In the genomic region with DNA sequence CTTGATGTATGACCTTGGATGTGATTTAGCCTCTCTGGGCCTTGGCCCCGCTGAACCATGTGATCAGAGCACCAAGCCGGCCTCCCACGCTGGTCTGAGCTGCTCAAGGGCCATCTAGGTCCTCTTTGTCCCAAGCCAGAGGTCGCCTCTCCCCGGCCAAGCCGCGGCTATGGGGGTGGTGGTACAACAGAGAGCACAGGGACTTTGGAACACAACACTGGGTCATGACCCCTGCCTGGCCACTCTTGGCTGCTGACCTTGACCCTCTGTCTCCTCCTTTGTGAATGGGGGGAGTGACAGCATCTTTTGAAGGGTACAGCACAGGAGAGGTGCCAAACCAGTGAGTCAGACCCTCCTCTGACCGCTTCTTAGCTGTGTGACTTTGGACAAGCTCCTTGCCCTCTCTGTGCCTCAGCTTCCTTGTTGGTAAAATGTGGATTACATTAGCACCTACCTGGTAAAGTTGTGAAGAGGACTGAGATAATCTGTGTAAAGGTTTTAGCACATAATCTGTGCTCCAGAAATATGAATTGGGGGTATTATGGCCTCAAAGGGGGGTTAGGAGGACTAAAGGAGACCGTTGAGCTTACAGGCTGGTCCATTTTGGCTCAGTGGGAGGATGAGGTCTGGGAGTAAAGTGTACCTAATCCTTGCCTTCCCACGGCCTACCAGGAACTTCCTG, we compare ENCODE assay signal across 18 cellular contexts. TPM values are rescaled to one million over a fixed set of nuclear protein-coding genes. Genes with fewer than 3 reads are reported as not detected.
DNase-seq lines count a peak whose midpoint lies in the region; ATAC-seq, FAIRE-seq and TF ChIP-seq lines count a peak whose summit lies in the region.
"Had no signal": no experiment of that assay in that cellular context is flagged by ENCODE, and none has a peak within 500 bp of the region (broad histone marks: within the 10 kb centered on the region; RNA-seq: fewer than 3 reads in every experiment).

No MANE protein-coding gene starts in this region.

- H3K9me3 Mint-ChIP-seq in activated CD8-positive, alpha-beta memory T cell treated with anti-CD3 and anti-CD28 coated beads, Interleukin-2, amount 10 ng/mL, durations not matched to agents 7 days and 5 days (ENCODE audit: low read depth), result no peaks in the 10 kb centered on the region
- no peaks in the 10 kb centered on the region for H3K9me3 Mint-ChIP-seq in T-cell
- H3K9me3 Mint-ChIP-seq in stimulated activated effector memory CD8-positive, alpha-beta T cell treated with anti-CD3 and anti-CD28 coated beads, Interleukin-12 subunit alpha, Interleukin-12 subunit beta, amount 100 ng/mL, for 72 hours, result no peaks in the 10 kb centered on the region
- H3K9me3 Mint-ChIP-seq: CD14-positive monocyte, nephron progenitor cell had no signal

- H3K9me3 ChIP-seq in H1 (ENCODE audit: insufficient read depth in 2 of 2, low read depth in 1 of 2, low read length in 1 of 2), result no peaks in the 10 kb centered on the region
- H3K9me3 ChIP-seq: colonic mucosa, transverse colon had no signal

- H3K79me1 ChIP-seq in H1 (ENCODE audit: low read depth, low read length), result no peaks in the 10 kb centered on the region; the same call in 1 of the 2 replicates

- no peak for TF ChIP-seq CTCF in H1 (IDR thresholded peaks at IDR 0.05; ENCODE audit: control extremely low read depth in 1 of 3, insufficient read depth in 1 of 3, low read depth in 1 of 3, low read length in 3 of 3)

- no peak overlapping the region for H4K8ac ChIP-seq in H1 (ENCODE audit: extremely low read depth, insufficient read depth, low read length)

- no peak overlapping the region for H3K4me3 ChIP-seq in H1 (ENCODE audit: extremely low read depth in 1 of 4, insufficient read depth in 2 of 4, low read depth in 3 of 4, low read length in 4 of 4)
- H3K4me3 ChIP-seq: colonic mucosa, transverse colon had no signal

- 94% methylated on average over 10 of the region's 10 CpGs; no CpG with 5 or more reads in 1 of the 2 experiments for WGBS in H1 (ENCODE audit: extremely low coverage in 1 of 2, insufficient coverage in 1 of 2, insufficient read length in 1 of 2, insufficient replicate concordance in 2 of 2, low coverage in 1 of 2, low lambda C conversion rate in 2 of 2, missing lambda C conversion rate in 1 of 2), 2 experiments

- no peak for ATAC-seq in activated CD8-positive, alpha-beta memory T cell treated with anti-CD3 and anti-CD28 coated beads, Interleukin-2, amount 10 ng/mL, durations not matched to agents 7 days and 5 days
- ATAC-seq in T-cell (replicated peaks in 1 of 4), result no peak
- no peak for ATAC-seq in stimulated activated effector memory CD8-positive, alpha-beta T cell treated with anti-CD3 and anti-CD28 coated beads, Interleukin-12 subunit alpha, Interleukin-12 subunit beta, amount 100 ng/mL, for 72 hours

- H3K27ac Mint-ChIP-seq in activated CD8-positive, alpha-beta memory T cell treated with anti-CD3 and anti-CD28 coated beads, Interleukin-2, amount 10 ng/mL, durations not matched to agents 7 days and 5 days, result peak overlapping the region; percentile 56
- H3K27ac Mint-ChIP-seq in T-cell, result peak overlapping the region; percentile 74
- H3K27ac Mint-ChIP-seq in stimulated activated effector memory CD8-positive, alpha-beta T cell treated with anti-CD3 and anti-CD28 coated beads, Interleukin-12 subunit alpha, Interleukin-12 subunit beta, amount 100 ng/mL, for 72 hours, result peak overlapping the region; percentile 78

- H3K27me3 Mint-ChIP-seq in activated CD8-positive, alpha-beta memory T cell treated with anti-CD3 and anti-CD28 coated beads, Interleukin-2, amount 10 ng/mL, durations not matched to agents 7 days and 5 days, result no peaks in the 10 kb centered on the region
- no peaks in the 10 kb centered on the region for H3K27me3 Mint-ChIP-seq in T-cell

- no peak overlapping the region for H3K9ac ChIP-seq in H1 (replicated peaks in 1 of 4; ENCODE audit: extremely low read depth in 1 of 4, low read depth in 3 of 4, low read length in 3 of 4)

- H3K27ac ChIP-seq in H1 (ENCODE audit: low read depth, low read length), result no peak overlapping the region
- H3K27ac ChIP-seq: colonic mucosa, transverse colon had no signal

- H3K56ac ChIP-seq in H1 (replicated peaks; ENCODE audit: insufficient read length, low read depth, low read length), result no peak overlapping the region

- no peak overlapping the region for H2AK5ac ChIP-seq in H1 (ENCODE audit: low read depth, low read length)

- POLR2A ChIA-PET in T-cell (lab: Charles Lee), result interaction anchor here in 1 of 2 donors (0.5 kb wide), 1 partner anchor 37 kb away, joined by 8 read pairs; no protein-coding TSS in a partner anchor
- POLR2A ChIA-PET in H1 (lab: Charles Lee; ENCODE audit: partially characterized antibody), result interaction anchor here (0.6 to 7.7 kb wide), 9 partner anchors 10 to 113 kb away, joined by 3 to 62 read pairs (median 6); a partner anchor contains a TSS

- no peaks in the 10 kb centered on the region for H3K27me3 ChIP-seq in H1 (replicated peaks in 1 of 4; ENCODE audit: control insufficient read depth in 3 of 4, extremely low read depth in 1 of 4, insufficient read depth in 3 of 4, low read length in 3 of 4)
- H3K27me3 ChIP-seq: colonic mucosa, transverse colon had no signal

- TF ChIP-seq RAD21 in H1 (IDR thresholded peaks at IDR 0.05 in 1 of 2, conservative IDR thresholded peaks at IDR 0.05 in 1 of 2; ENCODE audit: low read depth in 2 of 2, low read length in 2 of 2), result no peak

- H3K18ac ChIP-seq in H1 (ENCODE audit: extremely low read depth, low read length), result no peak overlapping the region

- no peak overlapping the region for H2BK20ac ChIP-seq in H1 (ENCODE audit: low read length)

- H2BK12ac ChIP-seq in H1 (ENCODE audit: low read depth, low read length), result no peak overlapping the region

- H3K4ac ChIP-seq in H1 (replicated peaks; ENCODE audit: insufficient read length, low read depth, low read length), result no peak overlapping the region

- peaks cover 0 to 3% of the 10 kb centered on the region in 2 experiments; a peak in 1 of 4 replicates for H3K79me2 ChIP-seq in H1 (ENCODE audit: control insufficient read depth in 1 of 2, insufficient read depth in 2 of 2, low read length in 2 of 2)

- no peak overlapping the region for H3K14ac ChIP-seq in H1 (ENCODE audit: insufficient read length)

- peaks cover 7% of the 10 kb centered on the region for H3K36me3 Mint-ChIP-seq in activated CD8-positive, alpha-beta memory T cell treated with anti-CD3 and anti-CD28 coated beads, Interleukin-2, amount 10 ng/mL, durations not matched to agents 7 days and 5 days
- H3K36me3 Mint-ChIP-seq in T-cell, result peaks cover 31% of the 10 kb centered on the region
- H3K36me3 Mint-ChIP-seq in stimulated activated effector memory CD8-positive, alpha-beta T cell treated with anti-CD3 and anti-CD28 coated beads, Interleukin-12 subunit alpha, Interleukin-12 subunit beta, amount 100 ng/mL, for 72 hours, result peaks cover 71% of the 10 kb centered on the region

- TF ChIP-seq EP300 in H1 (IDR thresholded peaks at IDR 0.05; ENCODE audit: borderline replicate concordance in 1 of 2, low read depth in 2 of 2, low read length in 2 of 2), result no peak

- H2BK5ac ChIP-seq in H1 (ENCODE audit: low read depth, low read length), result no peak overlapping the region

- H2BK15ac ChIP-seq in H1 (ENCODE audit: low read length), result no peak overlapping the region

- DNase-seq in activated CD8-positive, alpha-beta memory T cell treated with anti-CD3 and anti-CD28 coated beads, Interleukin-2, amount 10 ng/mL, durations not matched to agents 7 days and 5 days, result no peak
- no peak for DNase-seq in activated CD8-positive, alpha-beta memory T cell treated with anti-CD3 and anti-CD28 coated beads, Interleukin-2, amount 50 U/mL, for 48 hours
- DNase-seq in T-cell, result no peak
- DNase-seq in H1 (ENCODE audit: low read depth in 1 of 2, low spot score in 2 of 2), result no peak
- DNase-seq in stimulated activated effector memory CD8-positive, alpha-beta T cell treated with anti-CD3 and anti-CD28 coated beads, Interleukin-12 subunit alpha, Interleukin-12 subunit beta, amount 100 ng/mL, for 72 hours (ENCODE audit: low spot score in 2 of 2), result no peak
- DNase-seq in GDM1 (lab: John Stamatoyannopoulos, UW), result no peak
- no peak for DNase-seq in germinal center (ENCODE audit: low spot score)
- DNase-seq in activated effector memory CD4-positive, alpha-beta T cell treated with Interleukin-2 at 50 U/mL for 16 hours, result no peak
- DNase-seq: activated gamma-delta T cell, colonic mucosa, foreskin fibroblast, IMR-90, NCI-H2029 treated with DMSO at 0.1 percent for 48 hours, NCI-H510A, nephron progenitor cell, transverse colon had no signal

- no peak overlapping the region for H3K4me3 Mint-ChIP-seq in activated CD8-positive, alpha-beta memory T cell treated with anti-CD3 and anti-CD28 coated beads, Interleukin-2, amount 10 ng/mL, durations not matched to agents 7 days and 5 days
- no peak overlapping the region for H3K4me3 Mint-ChIP-seq in T-cell
- no peak overlapping the region for H3K4me3 Mint-ChIP-seq in stimulated activated effector memory CD8-positive, alpha-beta T cell treated with anti-CD3 and anti-CD28 coated beads, Interleukin-12 subunit alpha, Interleukin-12 subunit beta, amount 100 ng/mL, for 72 hours
- H3K4me3 Mint-ChIP-seq: CD14-positive monocyte, nephron progenitor cell had no signal

- peaks cover 0 to 23% of the 10 kb centered on the region in 2 experiments for H4K20me1 ChIP-seq in H1 (replicated peaks in 1 of 2; ENCODE audit: control insufficient read depth in 1 of 2, insufficient read depth in 2 of 2, low read length in 2 of 2)

- H2BK120ac ChIP-seq in H1 (replicated peaks; ENCODE audit: low read depth, low read length), result no peak overlapping the region

- H4K5ac ChIP-seq in H1 (ENCODE audit: insufficient read length, low read depth, low read length), result no peak overlapping the region

- no peak overlapping the region for H4K91ac ChIP-seq in H1 (replicated peaks; ENCODE audit: insufficient read length, low read length)

- FAIRE-seq in H1 (lab: Jason Lieb, UNC), result no peak
- FAIRE-seq: H54 had no signal

- H3K4me1 Mint-ChIP-seq in activated CD8-positive, alpha-beta memory T cell treated with anti-CD3 and anti-CD28 coated beads, Interleukin-2, amount 10 ng/mL, durations not matched to agents 7 days and 5 days, result peaks cover 22% of the 10 kb centered on the region
- H3K4me1 Mint-ChIP-seq in T-cell, result peaks cover 25 to 35% (median 32%) of the 10 kb centered on the region in 3 donors
- H3K4me1 Mint-ChIP-seq in stimulated activated effector memory CD8-positive, alpha-beta T cell treated with anti-CD3 and anti-CD28 coated beads, Interleukin-12 subunit alpha, Interleukin-12 subunit beta, amount 100 ng/mL, for 72 hours, result peaks cover 27% of the 10 kb centered on the region

- H2AFZ ChIP-seq in H1 (ENCODE audit: low read length), result no peak overlapping the region

- TF ChIP-seq POLR2A in H1 (IDR thresholded peaks at IDR 0.05; ENCODE audit: control extremely low read depth in 1 of 2, low read depth in 2 of 2, low read length in 2 of 2), result no peak

- CTCF ChIA-PET in activated CD8-positive, alpha-beta memory T cell treated with anti-CD3 and anti-CD28 coated beads, Interleukin-2, amount 10 ng/mL, durations not matched to agents 7 days and 5 days (lab: Charles Lee), result interaction anchor here (0.9 to 2.2 kb wide), 8 partner anchors 9 to 64 kb away, joined by 3 to 12 read pairs (median 3); a partner anchor contains a TSS
- CTCF ChIA-PET in T-cell (lab: Charles Lee) (interaction anchor here in 1 of 2 donors (0.5 kb wide), 1 partner anchor 379 kb away, joined by 3 read pairs; no protein-coding TSS in a partner anchor), H1 (lab: Charles Lee; ENCODE audit: partially characterized antibody) (interaction anchor here (0.5 to 6.1 kb wide), 23 partner anchors 9 to 256 kb away, joined by 3 to 31 read pairs (median 3); a partner anchor contains a TSS)

- H3K23me2 ChIP-seq in H1 (ENCODE audit: low read depth, low read length), result peaks cover 8% of the 10 kb centered on the region; the same call in 1 of the 2 replicates

- H3K4me1 ChIP-seq in H1 (replicated peaks in 1 of 4; ENCODE audit: control insufficient read depth in 3 of 4, insufficient read depth in 4 of 4, low read length in 3 of 4), result peaks cover 0 to 7% (median 5%) of the 10 kb centered on the region in 4 experiments; a peak in 5 of 7 replicates

- H3K23ac ChIP-seq in H1 (ENCODE audit: insufficient read length), result no peak overlapping the region

- H3K4me2 ChIP-seq in H1 (ENCODE audit: insufficient read depth in 1 of 2, low read depth in 2 of 2, low read length in 2 of 2), result no peak overlapping the region

- peaks cover 2 to 24% (median 16%) of the 10 kb centered on the region in 4 experiments for H3K36me3 ChIP-seq in H1 (ENCODE audit: control insufficient read depth in 2 of 4, insufficient read depth in 4 of 4, low read length in 3 of 4)

RNA-seq across cellular contexts. Expression of a gene that starts 4.7 kb away (rescaled TPM):
- total RNA-seq in activated CD8-positive, alpha-beta memory T cell treated with anti-CD3 and anti-CD28 coated beads, Interleukin-2, amount 10 ng/mL, durations not matched to agents 7 days and 5 days, result 10 to 100 TPM; 68.0 to 76.7 TPM
- total RNA-seq in T-cell, result 10 to 100 TPM; 66.4 to 96.8 (median 76.8) TPM
- total RNA-seq in H1 (2021; fragmentation: NEBNext Ultra II Directional; extraction: Animal tissue kit (Norgen Biotek cat#: 25700)), result 59.4 and 59.8 TPM in 2 replicates
- 77.7 and 111 TPM in 2 replicates for polyA plus RNA-seq in H1 (2011; rRNA removed)
- 81.5 TPM for polyA plus RNA-seq in H1 (2011; cell fraction: cytosol; rRNA removed)
- 125 TPM for polyA plus RNA-seq in H1 (2011; cell fraction: nucleus; rRNA removed)
- 25.2 to 54.4 TPM (median 48.4 TPM) in 4 replicates for polyA plus RNA-seq in H1 (2012, experiment 1 of 2)
- polyA plus RNA-seq in H1 (2012, experiment 2 of 2), result 47.9 TPM
- polyA plus RNA-seq in H1 (2013, experiment 1 of 2), result 44.5 TPM
- 50.1 TPM for polyA plus RNA-seq in H1 (2013, experiment 2 of 2)
- polyA minus RNA-seq in H1 (2011; rRNA and poly(A)+ RNA removed), result 40.4 and 48.7 TPM in 2 replicates
- polyA minus RNA-seq in H1 (2011; cell fraction: cytosol; rRNA and poly(A)+ RNA removed), result 40.9 TPM
- polyA minus RNA-seq in H1 (2011; cell fraction: nucleus; rRNA and poly(A)+ RNA removed), result 32.2 TPM

RNA-seq across cellular contexts. Expression of a gene that starts 28.5 kb away (rescaled TPM):
- total RNA-seq in activated CD8-positive, alpha-beta memory T cell treated with anti-CD3 and anti-CD28 coated beads, Interleukin-2, amount 10 ng/mL, durations not matched to agents 7 days and 5 days, result 10 to 100 TPM; 46.2 to 46.8 TPM
- 100 to 1,000 TPM; 200 to 364 (median 284) TPM for total RNA-seq in T-cell
- total RNA-seq in H1 (2021; fragmentation: NEBNext Ultra II Directional; extraction: Animal tissue kit (Norgen Biotek cat#: 25700)), result 12.8 and 15.3 TPM in 2 replicates
- polyA plus RNA-seq in H1 (2011; rRNA removed), result 17.8 and 25.2 TPM in 2 replicates
- polyA plus RNA-seq in H1 (2011; cell fraction: cytosol; rRNA removed), result 16.0 TPM
- polyA plus RNA-seq in H1 (2011; cell fraction: nucleus; rRNA removed), result 71.4 TPM
- polyA plus RNA-seq in H1 (2012, experiment 1 of 2), result 7.7 to 16.8 TPM (median 14.8 TPM) in 4 replicates
- polyA plus RNA-seq in H1 (2012, experiment 2 of 2), result 7.9 TPM
- 19.0 TPM for polyA plus RNA-seq in H1 (2013, experiment 1 of 2)
- 16.9 TPM for polyA plus RNA-seq in H1 (2013, experiment 2 of 2)
- 2.7 and 4.8 TPM in 2 replicates for polyA minus RNA-seq in H1 (2011; rRNA and poly(A)+ RNA removed)
- 10.1 TPM for polyA minus RNA-seq in H1 (2011; cell fraction: cytosol; rRNA and poly(A)+ RNA removed)
- 15.4 TPM for polyA minus RNA-seq in H1 (2011; cell fraction: nucleus; rRNA and poly(A)+ RNA removed)

RNA-seq across cellular contexts. Expression of a gene that starts 30.8 kb away (rescaled TPM):
- 1,000 to 10,000 TPM; 4,026 to 5,234 TPM for total RNA-seq in activated CD8-positive, alpha-beta memory T cell treated with anti-CD3 and anti-CD28 coated beads, Interleukin-2, amount 10 ng/mL, durations not matched to agents 7 days and 5 days
- over 10,000 TPM; 21,382 to 33,585 (median 22,045) TPM for total RNA-seq in T-cell
- total RNA-seq in H1 (2021; fragmentation: NEBNext Ultra II Directional; extraction: Animal tissue kit (Norgen Biotek cat#: 25700)), result 911 and 984 TPM in 2 replicates
- polyA plus RNA-seq in H1 (2011; rRNA removed), result 115 and 138 TPM in 2 replicates
- 212 TPM for polyA plus RNA-seq in H1 (2011; cell fraction: cytosol; rRNA removed)
- 619 TPM for polyA plus RNA-seq in H1 (2011; cell fraction: nucleus; rRNA removed)
- 175 to 282 TPM (median 222 TPM) in 4 replicates for polyA plus RNA-seq in H1 (2012, experiment 1 of 2)
- 15.8 TPM for polyA plus RNA-seq in H1 (2012, experiment 2 of 2)
- polyA plus RNA-seq in H1 (2013, experiment 1 of 2), result 300 TPM
- 230 TPM for polyA plus RNA-seq in H1 (2013, experiment 2 of 2)
- 1,379 and 1,792 TPM in 2 replicates for polyA minus RNA-seq in H1 (2011; rRNA and poly(A)+ RNA removed)
- polyA minus RNA-seq in H1 (2011; cell fraction: cytosol; rRNA and poly(A)+ RNA removed), result 1,548 TPM
- 4,417 TPM for polyA minus RNA-seq in H1 (2011; cell fraction: nucleus; rRNA and poly(A)+ RNA removed)

RNA-seq across cellular contexts. Expression of a gene that starts 40.7 kb away (rescaled TPM):
- total RNA-seq in activated CD8-positive, alpha-beta memory T cell treated with anti-CD3 and anti-CD28 coated beads, Interleukin-2, amount 10 ng/mL, durations not matched to agents 7 days and 5 days, result 10 to 100 TPM; 42.1 to 45.5 TPM
- 10 to 100 TPM; 32.5 to 36.9 (median 34.5) TPM for total RNA-seq in T-cell
- 53.4 and 56.1 TPM in 2 replicates for total RNA-seq in H1 (2021; fragmentation: NEBNext Ultra II Directional; extraction: Animal tissue kit (Norgen Biotek cat#: 25700))
- polyA plus RNA-seq in H1 (2011; rRNA removed), result 125 and 148 TPM in 2 replicates
- 91.1 TPM for polyA plus RNA-seq in H1 (2011; cell fraction: cytosol; rRNA removed)
- polyA plus RNA-seq in H1 (2011; cell fraction: nucleus; rRNA removed), result 91.2 TPM
- 84.9 to 91.1 TPM (median 88.1 TPM) in 4 replicates for polyA plus RNA-seq in H1 (2012, experiment 1 of 2)
- 128 TPM for polyA plus RNA-seq in H1 (2012, experiment 2 of 2)
- polyA plus RNA-seq in H1 (2013, experiment 1 of 2), result 85.3 TPM
- polyA plus RNA-seq in H1 (2013, experiment 2 of 2), result 89.8 TPM
- polyA minus RNA-seq in H1 (2011; rRNA and poly(A)+ RNA removed), result 11.7 and 17.5 TPM in 2 replicates
- polyA minus RNA-seq in H1 (2011; cell fraction: cytosol; rRNA and poly(A)+ RNA removed), result 25.8 TPM
- 52.9 TPM for polyA minus RNA-seq in H1 (2011; cell fraction: nucleus; rRNA and poly(A)+ RNA removed)

RNA-seq across cellular contexts. Expression of a gene that starts 42.7 kb away (rescaled TPM):
- 10 to 100 TPM; 36.6 to 54.2 TPM for total RNA-seq in activated CD8-positive, alpha-beta memory T cell treated with anti-CD3 and anti-CD28 coated beads, Interleukin-2, amount 10 ng/mL, durations not matched to agents 7 days and 5 days
- 10 to 100 TPM; 36.3 to 72.9 (median 69.3) TPM for total RNA-seq in T-cell
- 15.8 and 17.6 TPM in 2 replicates for total RNA-seq in H1 (2021; fragmentation: NEBNext Ultra II Directional; extraction: Animal tissue kit (Norgen Biotek cat#: 25700))
- polyA plus RNA-seq in H1 (2011; rRNA removed), result 32.4 and 39.2 TPM in 2 replicates
- polyA plus RNA-seq in H1 (2011; cell fraction: cytosol; rRNA removed), result 21.2 TPM
- 30.1 TPM for polyA plus RNA-seq in H1 (2011; cell fraction: nucleus; rRNA removed)
- 11.0 to 14.3 TPM (median 11.7 TPM) in 4 replicates for polyA plus RNA-seq in H1 (2012, experiment 1 of 2)
- polyA plus RNA-seq in H1 (2012, experiment 2 of 2), result 14.5 TPM
- polyA plus RNA-seq in H1 (2013, experiment 1 of 2), result 16.9 TPM
- 17.1 TPM for polyA plus RNA-seq in H1 (2013, experiment 2 of 2)
- 5.8 and 6.0 TPM in 2 replicates for polyA minus RNA-seq in H1 (2011; rRNA and poly(A)+ RNA removed)
- polyA minus RNA-seq in H1 (2011; cell fraction: cytosol; rRNA and poly(A)+ RNA removed), result 6.2 TPM
- polyA minus RNA-seq in H1 (2011; cell fraction: nucleus; rRNA and poly(A)+ RNA removed), result 17.7 TPM

Comparison
In these comparisons a context has a peak if more than half of its experiments do, and no peak if none do; other contexts are left out.
1. RNA of a gene that starts 28.5 kb away (total RNA-seq): 200 to 364 TPM in T-cell; 46.2 to 46.8 TPM in activated CD8-positive, alpha-beta memory T cell treated with anti-CD3 and anti-CD28 coated beads, Interleukin-2, amount 10 ng/mL, durations not matched to agents 7 days and 5 days and 12.8 to 15.3 TPM in H1; every median in the first group is over 4 times any median in the second.
2. RNA of a gene that starts 30.8 kb away (total RNA-seq): 21,382 to 33,585 TPM in T-cell; 4,026 to 5,234 TPM in activated CD8-positive, alpha-beta memory T cell treated with anti-CD3 and anti-CD28 coated beads, Interleukin-2, amount 10 ng/mL, durations not matched to agents 7 days and 5 days and 911 to 984 TPM in H1; every median in the first group is over 4 times any median in the second.
3. Peak in every context shown above with its lines, with median percentiles within 50 percentile points of each other: H3K27ac Mint-ChIP-seq.